16 cellular contexts compared by ENCODE assay signal in genomic region chr2:76204048-76204447, GRCh38.
DNase-seq lines count a peak whose midpoint lies in the region; ATAC-seq and TF ChIP-seq lines count a peak whose summit lies in the region.
"Had no signal": no experiment of that assay in that cellular context is flagged by ENCODE, and none has a peak within 500 bp of the region (broad histone marks: within the 10 kb centered on the region; RNA-seq: fewer than 3 reads in every experiment).

No MANE protein-coding gene starts in this region.

- peak; percentile 75 for ATAC-seq in GM18868 (IDR thresholded peaks at IDR 0.05; ENCODE audit: unreplicated experiment)
- peak; percentile 54 for ATAC-seq in HG02852 (IDR thresholded peaks at IDR 0.05; ENCODE audit: unreplicated experiment)
- ATAC-seq in HG03432 (IDR thresholded peaks at IDR 0.05; ENCODE audit: unreplicated experiment) = peak; percentile 48
- ATAC-seq in GM18519 (IDR thresholded peaks at IDR 0.05; ENCODE audit: low FRiP score, unreplicated experiment) = no peak
- ATAC-seq: GM23338, HCT116 had no signal

- H3K9me3 ChIP-seq in WERI-Rb-1 (ENCODE audit: severe bottlenecking) = no peaks in the 10 kb centered on the region

- H3K4me3 ChIP-seq in WERI-Rb-1 (ENCODE audit: low read depth, low read length) = no peak overlapping the region
- H3K4me3 ChIP-seq: GM23338 had no signal

- H3K27ac ChIP-seq in WERI-Rb-1 = no peak overlapping the region

- DNase-seq in WERI-Rb-1 (no peak), mesenteric fat pad (ENCODE audit: low spot score) (no peak)
- DNase-seq: C1 segment of cervical spinal cord; Calu3; CD4-positive, alpha-beta memory T cell; COR-L47; DMS53; DMS79 treated with DMSO at 0.1 percent for 48 hours; GF-D8; H9 had no signal

- TF ChIP-seq CTCF in WERI-Rb-1 (IDR thresholded peaks at IDR 0.05; ENCODE audit: low read depth, low read length) = no peak

- no peaks in the 10 kb centered on the region for H3K27me3 ChIP-seq in WERI-Rb-1 (ENCODE audit: insufficient read depth, low read depth, severe bottlenecking)

- H3K36me3 ChIP-seq in WERI-Rb-1 = no peaks in the 10 kb centered on the region
